In the genomic region with DNA sequence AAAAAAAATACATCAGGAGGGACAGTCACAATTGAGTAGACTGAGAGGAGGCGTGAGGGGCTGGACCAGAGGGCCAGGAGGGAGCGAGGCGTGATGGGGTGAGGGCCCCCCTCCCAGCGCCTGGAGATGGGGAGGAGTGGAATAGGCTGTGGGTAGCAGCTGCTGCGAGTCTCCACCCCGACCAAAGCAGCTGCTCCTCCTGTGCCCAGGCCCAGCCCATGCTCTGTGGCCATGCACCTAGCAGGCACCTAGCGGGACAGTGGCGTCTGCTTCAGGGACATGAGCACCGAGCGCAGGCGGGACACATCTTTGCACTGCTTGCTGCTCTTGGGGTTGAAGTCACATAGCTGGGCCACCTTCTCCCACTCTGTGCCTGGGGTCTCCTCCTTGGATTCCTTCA, we compare ENCODE assay signal across 19 cellular contexts. TPM values are rescaled to one million over a fixed set of nuclear protein-coding genes. Genes with fewer than 3 reads are reported as not detected.
A peak's percentile ranks its signal among the peaks of the same experiment; 100 is the strongest.
DNase-seq lines count a peak whose midpoint lies in the region; ATAC-seq and TF ChIP-seq lines count a peak whose summit lies in the region.
"Had no signal": no experiment of that assay in that cellular context is flagged by ENCODE, and none has a peak within 500 bp of the region (broad histone marks: within the 10 kb centered on the region; RNA-seq: fewer than 3 reads in every experiment).

No MANE protein-coding gene starts in this region.

- BruUV-seq in MCF 10A (replicated peaks; lab: Mats Ljungman, UMichigan) (no TSS peak), mammary epithelial cell (replicated peaks; lab: Mats Ljungman, UMichigan) (no TSS peak)

- H3K79me2 ChIP-seq in mammary epithelial cell (ENCODE audit: insufficient read depth, low read length) = peaks cover 60% of the 10 kb centered on the region

- H3K27ac ChIP-seq in mammary epithelial cell (ENCODE audit: insufficient read depth, low read depth, low read length) = no peak overlapping the region
- H3K27ac ChIP-seq in RWPE1 = peak overlapping the region; percentile 99

- H3K4me3 Mint-ChIP-seq in MCF 10A (ENCODE audit: unreplicated experiment) = no peak overlapping the region
- no peak overlapping the region for H3K4me3 Mint-ChIP-seq in stimulated activated naive B cell treated with anti-CD40 and anti-IgM and Interleukin-4, amounts not matched to agents 10 μg/mL and 1 μg/mL and 100 μg/mL, for 72 hours

- H3K27me3 ChIP-seq in mammary epithelial cell (ENCODE audit: insufficient read depth, low read length) = no peaks in the 10 kb centered on the region
- H3K27me3 ChIP-seq: BE2C had no signal

- CTCF ChIA-PET in MCF 10A (lab: Yijun Ruan, JAX) (interaction anchor here (0.6 to 0.7 kb wide), 2 partner anchors 488 to 1681 kb away, joined by 3 to 5 read pairs; no protein-coding TSS in a partner anchor), mammary epithelial cell (lab: Charles Lee; ENCODE audit: low non-redundant PET) (no interaction called here), RWPE1 (lab: Yijun Ruan, JAX) (interaction anchor here (0.5 to 1.1 kb wide), 2 partner anchors 28 to 31 kb away, joined by 3 to 4 read pairs; partner anchors contain the start of gene KIAA1191)

- TF ChIP-seq CTCF in MCF 10A (IDR thresholded peaks at IDR 0.05; ENCODE audit: unreplicated experiment) = no peak
- no peak for TF ChIP-seq CTCF in mammary epithelial cell (conservative IDR thresholded peaks at IDR 0.05 in 1 of 2, IDR thresholded peaks at IDR 0.05 in 1 of 2; ENCODE audit: extremely low read depth in 1 of 2, insufficient read depth in 1 of 2, low read depth in 1 of 2, low read length in 2 of 2)
- TF ChIP-seq CTCF in RWPE1 (conservative IDR thresholded peaks at IDR 0.05; ENCODE audit: low read depth) = no peak
- no peak for TF ChIP-seq CTCF in mucosa of descending colon (IDR thresholded peaks at IDR 0.05)

- H3K4me3 ChIP-seq in mammary epithelial cell (replicated peaks in 1 of 3; ENCODE audit: insufficient read depth in 1 of 3, low read depth in 2 of 3, low read length in 3 of 3) = no peak overlapping the region
- H3K4me3 ChIP-seq in mucosa of descending colon = no peak overlapping the region

- no peak for ATAC-seq in mucosa of descending colon
- ATAC-seq in stimulated activated naive B cell treated with anti-CD40 and anti-IgM and Interleukin-4, amounts not matched to agents 10 μg/mL and 1 μg/mL and 100 μg/mL, for 72 hours (replicated peaks) = no peak
- no peak for ATAC-seq in HG02973 (IDR thresholded peaks at IDR 0.05; ENCODE audit: unreplicated experiment)

- no peak overlapping the region for H2AFZ ChIP-seq in mammary epithelial cell (ENCODE audit: low read depth, low read length)

- no peaks in the 10 kb centered on the region for H3K9me3 Mint-ChIP-seq in MCF 10A (ENCODE audit: unreplicated experiment)
- H3K9me3 Mint-ChIP-seq in stimulated activated naive B cell treated with anti-CD40 and anti-IgM and Interleukin-4, amounts not matched to agents 10 μg/mL and 1 μg/mL and 100 μg/mL, for 72 hours = no peaks in the 10 kb centered on the region
- H3K9me3 Mint-ChIP-seq: CD4-positive, alpha-beta T cell had no signal

- no peaks in the 10 kb centered on the region for H4K20me1 ChIP-seq in mammary epithelial cell (ENCODE audit: insufficient read depth, low read length)

- 100% methylated on average over 6 of the region's 11 CpGs for WGBS in mammary epithelial cell (ENCODE audit: low coverage, missing lambda C conversion rate)

- POLR2A ChIA-PET in MCF 10A (lab: Yijun Ruan, JAX) (interaction anchor here (0.8 to 2.1 kb wide), 6 partner anchors 12 to 620 kb away, joined by 3 to 8 read pairs (median 4); partner anchors contain the start of genes KIAA1191 and TSPAN17), RWPE1 (lab: Yijun Ruan, JAX; ENCODE audit: low non-redundant PET) (no interaction called here)

- intact Hi-C loops in MCF 10A (cut with micrococcal nuclease) (no loop called here), mammary epithelial cell (cut with micrococcal nuclease) (no loop called here), mucosa of descending colon (cut with DNase I, micrococcal nuclease) (no loop called here)

- H3K27ac Mint-ChIP-seq in MCF 10A (ENCODE audit: low read depth, unreplicated experiment) = peak overlapping the region; percentile 22
- peak overlapping the region; percentile 67 for H3K27ac Mint-ChIP-seq in stimulated activated naive B cell treated with anti-CD40 and anti-IgM and Interleukin-4, amounts not matched to agents 10 μg/mL and 1 μg/mL and 100 μg/mL, for 72 hours

- no peaks in the 10 kb centered on the region for H3K4me1 Mint-ChIP-seq in MCF 10A (ENCODE audit: insufficient read depth, unreplicated experiment)
- H3K4me1 Mint-ChIP-seq in stimulated activated naive B cell treated with anti-CD40 and anti-IgM and Interleukin-4, amounts not matched to agents 10 μg/mL and 1 μg/mL and 100 μg/mL, for 72 hours = peaks cover 4 to 25% of the 10 kb centered on the region in 2 donors

- H3K9me3 ChIP-seq in mammary epithelial cell (replicated peaks; ENCODE audit: insufficient read depth, low read length) (no peaks in the 10 kb centered on the region), mucosa of descending colon (no peaks in the 10 kb centered on the region)
- H3K9me3 ChIP-seq: BE2C had no signal

- no peaks in the 10 kb centered on the region for H3K4me1 ChIP-seq in mammary epithelial cell (ENCODE audit: insufficient read depth, low read length)
- H3K4me1 ChIP-seq in mucosa of descending colon (ENCODE audit: low read depth) = peaks cover 9% of the 10 kb centered on the region

- H3K4me2 ChIP-seq in mammary epithelial cell (ENCODE audit: insufficient read depth, low read depth, low read length) = no peak overlapping the region

- dilution Hi-C loops in mammary epithelial cell (cut with HindIII; ENCODE audit: low sequenced_read_pairs) = no loop called here

- H3K36me3 ChIP-seq in mammary epithelial cell (ENCODE audit: insufficient read depth, low read length) (peaks cover 24% of the 10 kb centered on the region), mucosa of descending colon (ENCODE audit: low read depth) (no peaks in the 10 kb centered on the region)

- peaks cover 85% of the 10 kb centered on the region for H3K36me3 Mint-ChIP-seq in MCF 10A (ENCODE audit: insufficient read depth, unreplicated experiment)
- peaks cover 35 to 62% of the 10 kb centered on the region in 2 donors for H3K36me3 Mint-ChIP-seq in stimulated activated naive B cell treated with anti-CD40 and anti-IgM and Interleukin-4, amounts not matched to agents 10 μg/mL and 1 μg/mL and 100 μg/mL, for 72 hours

- H3K27me3 Mint-ChIP-seq in MCF 10A (ENCODE audit: insufficient read depth, unreplicated experiment) = no peaks in the 10 kb centered on the region
- no peaks in the 10 kb centered on the region for H3K27me3 Mint-ChIP-seq in stimulated activated naive B cell treated with anti-CD40 and anti-IgM and Interleukin-4, amounts not matched to agents 10 μg/mL and 1 μg/mL and 100 μg/mL, for 72 hours
- H3K27me3 Mint-ChIP-seq: CD4-positive, alpha-beta T cell had no signal

- H3K9ac ChIP-seq in mammary epithelial cell (ENCODE audit: insufficient read depth, low read length) = no peak overlapping the region

- DNase-seq in MCF 10A (ENCODE audit: unreplicated experiment) (no peak), mammary epithelial cell (no peak), RWPE1 (ENCODE audit: low spot score) (no peak), mucosa of descending colon (peak in 2 of 3 donors; percentile 31 to 41), NCI-H187 treated with DMSO at 0.1 percent for 48 hours (lab: John Stamatoyannopoulos, UW) (no peak)
- no peak for DNase-seq in stimulated activated naive B cell treated with anti-CD40 and anti-IgM and Interleukin-4, amounts not matched to agents 10 μg/mL and 1 μg/mL and 100 μg/mL, for 72 hours
- DNase-seq: BE2C; CD4-positive, alpha-beta T cell; COR-L47; DMS79; KG1; NCI-H1105; NCI-H146; NCI-H2029 treated with DMSO at 0.1 percent for 48 hours; NCI-H226; NCI-H510A treated with DMSO at 0.1 percent for 48 hours; NCI-H748 treated with DMSO at 0.1 percent for 48 hours had no signal

- in situ Hi-C loops in mammary epithelial cell (cut with MboI; ENCODE audit: low sequenced_read_pairs in 2 of 2) = no loop called here

RNA-seq across cellular contexts. Expression of gene HIGD2A, which starts 4.0 kb away (rescaled TPM):
- total RNA-seq in MCF 10A (2022) (167 and 196 TPM in 2 replicates), mammary epithelial cell (10 to 100 TPM; 30.3 to 93.0 TPM), mucosa of descending colon (100 to 1,000 TPM; 186 to 257 (median 198) TPM)
- 141 TPM for polyA plus RNA-seq in mammary epithelial cell
- polyA minus RNA-seq in mammary epithelial cell = 111 TPM

RNA-seq across cellular contexts. Expression of gene NOP16, which starts 4.1 kb away (rescaled TPM):
- total RNA-seq in MCF 10A (2022) = 90.9 and 134 TPM in 2 replicates
- 10 to 100 TPM in 1 of 2 donors, 1 to 10 TPM in 1; 8.7 to 61.4 TPM for total RNA-seq in mammary epithelial cell
- 103 TPM for polyA plus RNA-seq in mammary epithelial cell
- 22.5 TPM for polyA minus RNA-seq in mammary epithelial cell
- total RNA-seq in mucosa of descending colon = 10 to 100 TPM; 17.0 to 22.9 (median 18.4) TPM

RNA-seq across cellular contexts. Expression of gene CLTB, which starts 23.8 kb away (rescaled TPM):
- total RNA-seq in MCF 10A (2022) = 333 and 339 TPM in 2 replicates
- 100 to 1,000 TPM; 166 to 323 TPM for total RNA-seq in mammary epithelial cell
- polyA plus RNA-seq in mammary epithelial cell = 332 TPM
- polyA minus RNA-seq in mammary epithelial cell = 114 TPM
- total RNA-seq in mucosa of descending colon = 100 to 1,000 TPM; 144 to 234 (median 199) TPM

RNA-seq across cellular contexts. Expression of gene ARL10, which starts 27.2 kb away (rescaled TPM):
- total RNA-seq in MCF 10A (2022) (1.1 and 1.3 TPM in 2 replicates), mammary epithelial cell (10 to 100 TPM in 1 of 2 donors, under 1 TPM in 1; 0.56 to 10.7 TPM), mucosa of descending colon (10 to 100 TPM in 1 of 3 donors, 1 to 10 TPM in 2; 2.1 to 12.2 (median 2.3) TPM)
- 1.8 TPM for polyA plus RNA-seq in mammary epithelial cell
- polyA minus RNA-seq in mammary epithelial cell = 2.8 TPM
- total RNA-seq: HT-29 had no signal

RNA-seq across cellular contexts. Expression of gene KIAA1191, which starts 31.0 kb away (rescaled TPM):
- total RNA-seq in MCF 10A (2022) (83.8 and 92.0 TPM in 2 replicates), mammary epithelial cell (100 to 1,000 TPM in 1 of 2 donors, 10 to 100 TPM in 1; 99.0 to 204 TPM), mucosa of descending colon (100 to 1,000 TPM in 2 of 3 donors, 10 to 100 TPM in 1; 63.4 to 106 (median 104) TPM)
- polyA plus RNA-seq in mammary epithelial cell = 130 TPM
- 169 TPM for polyA minus RNA-seq in mammary epithelial cell

Comparison
In these comparisons a context has a peak if more than half of its experiments do, and no peak if none do; other contexts are left out.
1. DNase-seq: peak in mucosa of descending colon (2 of 3); none in MCF 10A (single experiment), mammary epithelial cell (single experiment), RWPE1 (single experiment), stimulated activated naive B cell treated with anti-CD40 and anti-IgM and Interleukin-4, amounts not matched to agents 10 μg/mL and 1 μg/mL and 100 μg/mL, for 72 hours (single experiment) and NCI-H187 treated with DMSO at 0.1 percent for 48 hours (single experiment).